In the genomic region with DNA sequence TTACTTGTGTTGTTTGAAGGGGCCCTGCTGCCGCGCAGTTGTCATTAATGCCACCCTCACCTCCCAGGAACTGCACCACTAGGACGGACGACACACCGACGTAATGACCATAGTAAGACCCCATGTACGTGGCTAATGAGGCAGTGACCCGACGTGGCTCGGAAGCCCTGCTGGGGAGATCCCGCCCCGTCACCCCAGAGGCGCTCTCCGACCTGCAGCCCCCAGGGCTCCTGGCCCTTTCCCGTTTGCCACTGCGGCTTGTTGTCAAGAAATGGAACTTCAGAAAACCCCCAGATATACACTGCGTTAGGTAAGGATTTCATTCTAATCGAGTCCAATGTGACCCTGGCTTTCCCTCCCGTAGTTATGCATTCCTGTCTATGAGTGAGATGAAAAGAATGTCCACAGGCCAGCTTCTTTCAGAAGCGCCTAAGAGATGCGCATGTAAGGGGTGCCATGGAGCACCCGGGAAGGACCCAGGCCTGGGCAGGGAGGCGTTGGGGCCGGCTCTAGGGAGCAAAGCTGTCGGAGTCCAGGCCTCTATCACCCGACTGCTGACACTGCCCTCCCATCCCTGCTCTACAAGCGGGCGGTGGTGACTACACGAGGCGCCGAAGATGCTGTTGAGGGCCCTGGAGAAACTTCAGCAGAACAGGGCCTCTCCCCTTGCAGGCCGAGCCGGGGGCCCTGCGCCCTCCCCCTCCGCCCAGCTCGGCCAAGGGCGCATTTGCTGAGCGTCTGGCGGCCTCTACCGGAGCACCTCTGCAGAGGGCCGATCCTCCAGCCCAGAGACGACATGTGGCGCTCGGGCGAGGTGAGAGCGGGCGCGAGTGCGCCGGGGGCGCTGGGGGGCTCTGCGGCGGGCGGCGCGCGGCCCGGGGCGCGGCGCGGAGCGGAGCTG, we compare ENCODE assay signal across 1 cellular context.
TF ChIP-seq lines count a peak whose summit lies in the region.

GABRA5 (plus strand) TSS at position 765 of the 901 bp plus-strand sequence. CDS start 2,187 bp downstream, outside the sequence.

TF ChIP-seq in IMR-90, 13 proteins besides CTCF, POLR2A, EP300 and RAD21:
- no peak for TF ChIP-seq RFX5 (IDR thresholded peaks at IDR 0.05; ENCODE audit: low read depth, low read length)
- TF ChIP-seq CEBPB (IDR thresholded peaks at IDR 0.05; ENCODE audit: low read depth, low read length): no peak
- TF ChIP-seq MAZ (IDR thresholded peaks at IDR 0.05; ENCODE audit: borderline replicate concordance, low read depth, low read length): no peak
- no peak for TF ChIP-seq SMC3 (IDR thresholded peaks at IDR 0.05; ENCODE audit: low read depth, low read length)
- no peak for TF ChIP-seq CHD1 (IDR thresholded peaks at IDR 0.05; ENCODE audit: low read depth, low read length)
- no peak for TF ChIP-seq MAFK (IDR thresholded peaks at IDR 0.05; ENCODE audit: low read depth, low read length)
- no peak for TF ChIP-seq MXI1 (IDR thresholded peaks at IDR 0.05; ENCODE audit: borderline replicate concordance, low read depth, low read length)
- no peak for TF ChIP-seq NFE2L2 (IDR thresholded peaks at IDR 0.05; ENCODE audit: low read depth, low read length)
